In the genomic region with DNA sequence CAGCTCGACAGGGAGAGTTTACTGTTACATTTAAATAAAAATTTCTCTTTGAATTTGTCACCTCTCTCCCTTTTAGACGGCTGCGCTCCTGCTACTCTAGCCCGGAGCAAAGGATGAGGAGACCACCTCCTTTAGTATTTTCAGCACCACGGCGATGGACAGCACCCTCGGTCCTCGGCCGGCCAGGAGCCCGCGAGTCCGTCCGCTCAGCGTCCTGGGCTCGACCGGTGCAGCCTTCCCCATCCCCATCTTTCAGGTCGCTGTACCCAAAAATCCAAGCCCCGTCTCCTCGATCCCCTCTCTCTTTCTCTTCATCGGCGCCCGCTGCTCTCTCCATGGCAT, we compare ENCODE assay signal across 8 cellular contexts. TPM values are rescaled to one million over a fixed set of nuclear protein-coding genes. Genes with fewer than 3 reads are reported as not detected.
DNase-seq lines count a peak whose midpoint lies in the region; ATAC-seq and TF ChIP-seq lines count a peak whose summit lies in the region.

No MANE protein-coding gene starts in this region.

- no peaks in the 10 kb centered on the region for H3K36me3 Mint-ChIP-seq in activated CD8-positive, alpha-beta T cell treated with anti-CD3 and anti-CD28 coated beads, Interleukin-2, amount 10 ng/mL, durations not matched to agents 7 days and 5 days (ENCODE audit: low read depth)

- no peaks in the 10 kb centered on the region for H3K36me3 ChIP-seq in heart left ventricle

- H3K27ac Mint-ChIP-seq in activated CD8-positive, alpha-beta T cell treated with anti-CD3 and anti-CD28 coated beads, Interleukin-2, amount 10 ng/mL, durations not matched to agents 7 days and 5 days: no peak overlapping the region

- peak overlapping the region in 11 of 12 donors; percentile 22 to 62 (median 51) for H3K4me3 ChIP-seq in heart left ventricle

- no peaks in the 10 kb centered on the region for H3K9me3 Mint-ChIP-seq in activated CD8-positive, alpha-beta T cell treated with anti-CD3 and anti-CD28 coated beads, Interleukin-2, amount 10 ng/mL, durations not matched to agents 7 days and 5 days (ENCODE audit: insufficient read depth)

- no peaks in the 10 kb centered on the region for H3K9me3 ChIP-seq in heart left ventricle

- CTCF ChIA-PET in activated CD8-positive, alpha-beta T cell treated with anti-CD3 and anti-CD28 coated beads, Interleukin-2, amount 10 ng/mL, durations not matched to agents 7 days and 5 days (lab: Charles Lee): no interaction called here
- CTCF ChIA-PET in RWPE1 (lab: Yijun Ruan, JAX): no interaction called here

- no peak for TF ChIP-seq CTCF in heart left ventricle (IDR thresholded peaks at IDR 0.05)
- no peak for TF ChIP-seq CTCF in RWPE1 (conservative IDR thresholded peaks at IDR 0.05; ENCODE audit: low read depth)

- ATAC-seq in activated CD8-positive, alpha-beta T cell treated with anti-CD3 and anti-CD28 coated beads, Interleukin-2, amount 10 ng/mL, durations not matched to agents 7 days and 5 days: no peak
- peak in 3 of 4 donors; percentile 66 to 83 (median 76) for ATAC-seq in heart left ventricle
- no peak for ATAC-seq in HG03045 (IDR thresholded peaks at IDR 0.05; ENCODE audit: unreplicated experiment)

- peaks cover 0 to 29% (median 19%) of the 10 kb centered on the region in 12 donors for H3K4me1 ChIP-seq in heart left ventricle

- intact Hi-C loops in heart left ventricle (cut with DNase I): no loop called here

- peak; percentile 41 for DNase-seq in H4 (ENCODE audit: low spot score)
- peak; percentile 35 for DNase-seq in activated CD8-positive, alpha-beta T cell treated with anti-CD3 and anti-CD28 coated beads, Interleukin-2, amount 10 ng/mL, durations not matched to agents 7 days and 5 days
- peak in 4 of 5 donors; percentile 47 to 74 (median 69) for DNase-seq in heart left ventricle
- peak; percentile 37 for DNase-seq in putamen (ENCODE audit: low spot score)
- no peak for DNase-seq in RWPE1 (ENCODE audit: low spot score)
- no peak for DNase-seq in COR-L47 (lab: John Stamatoyannopoulos, UW)
- DNase-seq in activated gamma-delta T cell (lab: John Stamatoyannopoulos, UW): no peak

- TF ChIP-seq POLR2A in heart left ventricle (IDR thresholded peaks at IDR 0.05): no peak

- H3K27me3 ChIP-seq in heart left ventricle: peaks cover 23 to 86% (median 44%) of the 10 kb centered on the region in 9 donors

- peaks cover 53% of the 10 kb centered on the region for H3K27me3 Mint-ChIP-seq in activated CD8-positive, alpha-beta T cell treated with anti-CD3 and anti-CD28 coated beads, Interleukin-2, amount 10 ng/mL, durations not matched to agents 7 days and 5 days (ENCODE audit: low read depth)

- H3K4me3 Mint-ChIP-seq in activated CD8-positive, alpha-beta T cell treated with anti-CD3 and anti-CD28 coated beads, Interleukin-2, amount 10 ng/mL, durations not matched to agents 7 days and 5 days: peak overlapping the region; percentile 28

- POLR2A ChIA-PET in activated CD8-positive, alpha-beta T cell treated with anti-CD3 and anti-CD28 coated beads, Interleukin-2, amount 10 ng/mL, durations not matched to agents 7 days and 5 days (lab: Charles Lee): no interaction called here
- POLR2A ChIA-PET in RWPE1 (lab: Yijun Ruan, JAX; ENCODE audit: low non-redundant PET): no interaction called here

- H3K27ac ChIP-seq in heart left ventricle (no peak overlapping the region), RWPE1 (no peak overlapping the region)

- H3K4me1 Mint-ChIP-seq in activated CD8-positive, alpha-beta T cell treated with anti-CD3 and anti-CD28 coated beads, Interleukin-2, amount 10 ng/mL, durations not matched to agents 7 days and 5 days (ENCODE audit: low read depth): peaks cover 4% of the 10 kb centered on the region

- 2 to 4% (median 3%) methylated on average over 22 of the region's 22 CpGs for WGBS in heart left ventricle, 4 donors

RNA-seq across cellular contexts. Expression of a gene that starts 0.8 kb away (rescaled TPM):
- total RNA-seq in H4 (2014; rRNA removed; shearing (Covaris generic)): not detected in 2 replicates
- not detected for total RNA-seq in activated CD8-positive, alpha-beta T cell treated with anti-CD3 and anti-CD28 coated beads, Interleukin-2, amount 10 ng/mL, durations not matched to agents 7 days and 5 days
- under 1 TPM in 6 of 9 donors, not detected in 3; 0.26 to 0.67 (median 0.40) TPM for total RNA-seq in heart left ventricle
- polyA plus RNA-seq in heart left ventricle: under 1 TPM; 0.11 to 0.19 TPM

Comparison
In these comparisons a context has a peak if more than half of its experiments do, and no peak if none do; other contexts are left out.
1. DNase-seq: peak in H4 (single experiment), activated CD8-positive, alpha-beta T cell treated with anti-CD3 and anti-CD28 coated beads, Interleukin-2, amount 10 ng/mL, durations not matched to agents 7 days and 5 days (single experiment), heart left ventricle (4 of 5) and putamen (single experiment); none in RWPE1 (single experiment), COR-L47 (single experiment) and activated gamma-delta T cell (single experiment).
2. ATAC-seq: peak in heart left ventricle (3 of 4); none in activated CD8-positive, alpha-beta T cell treated with anti-CD3 and anti-CD28 coated beads, Interleukin-2, amount 10 ng/mL, durations not matched to agents 7 days and 5 days (single experiment) and HG03045 (single experiment).